Comparison of ENCODE assay signal across 8 cellular contexts in genomic region chr11:76318744-76319384, GRCh38.
DNase-seq lines count a peak whose midpoint lies in the region; ATAC-seq and TF ChIP-seq lines count a peak whose summit lies in the region.

No MANE protein-coding gene starts in this region.

- TF ChIP-seq CTCF in A673 (conservative IDR thresholded peaks at IDR 0.05; ENCODE audit: low read depth, low read length) = peak; percentile 99
- TF ChIP-seq CTCF in foreskin fibroblast (IDR thresholded peaks at IDR 0.05; ENCODE audit: low read depth, low read length) = peak; percentile 88
- TF ChIP-seq CTCF in suprapubic skin (IDR thresholded peaks at IDR 0.05) = peak; percentile 86 to 92

- no peak for TF ChIP-seq EP300 in suprapubic skin (IDR thresholded peaks at IDR 0.05)

- H3K4me3 ChIP-seq in A673 (ENCODE audit: low read depth, low read length, poor library complexity, severe bottlenecking) (no peak overlapping the region), foreskin fibroblast (ENCODE audit: low read depth in 1 of 2, low read length in 2 of 2) (no peak overlapping the region), suprapubic skin (no peak overlapping the region)

- DNase-seq in A673 (ENCODE audit: low spot score) = peak; percentile 79
- peak; percentile 66 for DNase-seq in M059J (ENCODE audit: low read depth)
- peak; percentile 91 for DNase-seq in RPMI8226
- DNase-seq in activated T-helper 1 cell treated with anti-CD3 and anti-CD28 coated beads, Interleukin-2, amount 50 U/mL, for 16 hours (ENCODE audit: low read depth in 1 of 2, low spot score in 1 of 2) = peak; percentile 73 to 79
- peak; percentile 39 to 86 for DNase-seq in foreskin fibroblast
- DNase-seq in occipital lobe (lab: John Stamatoyannopoulos, UW) = peak; percentile 17
- DNase-seq in suprapubic skin (ENCODE audit: low spot score in 2 of 2) = peak; percentile 80 to 89

- H3K36me3 ChIP-seq in A673 (ENCODE audit: insufficient read depth, low read length, poor library complexity, severe bottlenecking) (no peaks in the 10 kb centered on the region), suprapubic skin (no peaks in the 10 kb centered on the region)

- H3K27me3 ChIP-seq in A673 (replicated peaks; ENCODE audit: insufficient read depth, low read depth, low read length, poor library complexity) (no peaks in the 10 kb centered on the region), suprapubic skin (peaks cover 22% of the 10 kb centered on the region)

- TF ChIP-seq POLR2A in suprapubic skin (IDR thresholded peaks at IDR 0.05) = no peak

- no peak overlapping the region for H3K27ac ChIP-seq in A673 (ENCODE audit: low read depth, low read length, poor library complexity, severe bottlenecking)
- no peak overlapping the region for H3K27ac ChIP-seq in suprapubic skin

- ATAC-seq in GM18870 (IDR thresholded peaks at IDR 0.05; ENCODE audit: unreplicated experiment) = peak; percentile 64

- 5% methylated on average over 4 of the region's 7 CpGs for WGBS in suprapubic skin

- intact Hi-C loops in A673 (cut with micrococcal nuclease; ENCODE audit: unreplicated experiment) = loop anchor here (1.0 to 5.0 kb wide), 4 partner anchors 112 to 597 kb away; no protein-coding TSS in a partner anchor

- H3K9me3 ChIP-seq in A673 (ENCODE audit: low read depth, low read length, poor library complexity, severe bottlenecking) (no peaks in the 10 kb centered on the region), suprapubic skin (no peaks in the 10 kb centered on the region)

- POLR2A ChIA-PET in A673 (lab: Charles Lee; ENCODE audit: low non-redundant PET) = no interaction called here

- no TSS peak for BruUV-seq in A673 (replicated peaks; lab: Mats Ljungman, UMichigan)

- CTCF ChIA-PET in A673 (lab: Charles Lee) = interaction anchor here (0.6 to 2.8 kb wide), 3 partner anchors 9 to 110 kb away, joined by 3 to 40 read pairs (median 4); no protein-coding TSS in a partner anchor

- no peaks in the 10 kb centered on the region for H3K4me1 ChIP-seq in A673 (ENCODE audit: insufficient read depth, low read length, poor library complexity, severe bottlenecking)
- H3K4me1 ChIP-seq in suprapubic skin = peaks cover 10% of the 10 kb centered on the region

Comparison
In these comparisons a context has a peak if more than half of its experiments do, and no peak if none do; other contexts are left out.
1. DNase-seq: peak in every context shown above with its lines; median percentile 91 in RPMI8226; 84 in suprapubic skin; 79 in A673; 76 in activated T-helper 1 cell treated with anti-CD3 and anti-CD28 coated beads, Interleukin-2, amount 50 U/mL, for 16 hours; 66 in M059J; 62 in foreskin fibroblast; 17 in occipital lobe.